In the genomic region with DNA sequence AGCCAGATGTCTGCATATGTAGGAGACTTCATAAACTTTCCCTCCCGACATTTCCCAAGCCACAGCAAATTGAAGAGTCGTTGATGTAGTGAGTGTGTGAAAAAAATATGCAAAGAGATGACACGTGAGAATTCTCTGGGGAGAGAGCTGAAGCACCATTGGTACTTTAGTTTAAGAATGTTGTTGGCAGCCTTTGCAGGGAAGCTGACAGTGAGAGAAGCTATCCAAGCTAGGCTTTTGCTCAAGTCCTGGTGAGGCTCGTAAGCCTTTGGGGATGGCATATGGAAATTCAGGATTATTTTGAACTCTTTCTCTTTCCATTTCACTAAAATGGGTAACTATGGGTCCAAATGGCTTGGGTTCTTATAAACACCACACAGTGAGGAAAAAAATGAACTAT, we compare ENCODE assay signal across 22 cellular contexts.
DNase-seq lines count a peak whose midpoint lies in the region; TF ChIP-seq lines count a peak whose summit lies in the region.
"Had no signal": no experiment of that assay in that cellular context is flagged by ENCODE, and none has a peak within 500 bp of the region (broad histone marks: within the 10 kb centered on the region; RNA-seq: fewer than 3 reads in every experiment).

No MANE protein-coding gene starts in this region.

- H3K36me3 Mint-ChIP-seq in glutamatergic neuron (ENCODE audit: unreplicated experiment) = no peaks in the 10 kb centered on the region

- TF ChIP-seq POLR2A in thyroid gland (IDR thresholded peaks at IDR 0.05) = no peak

- TF ChIP-seq CTCF in brain microvascular endothelial cell (IDR thresholded peaks at IDR 0.05; ENCODE audit: low read depth, low read length, missing control alignments) = no peak
- TF ChIP-seq CTCF in glutamatergic neuron (IDR thresholded peaks at IDR 0.05; ENCODE audit: partially characterized antibody, unreplicated experiment) = no peak
- TF ChIP-seq CTCF in thyroid gland (IDR thresholded peaks at IDR 0.05) = no peak

- intact Hi-C loops in thyroid gland (cut with DNase I) = no loop called here

- H3K36me3 ChIP-seq in brain microvascular endothelial cell (replicated peaks) = no peaks in the 10 kb centered on the region
- no peaks in the 10 kb centered on the region for H3K36me3 ChIP-seq in thyroid gland
- H3K36me3 ChIP-seq: gastrocnemius medialis, lower lobe of right lung, upper lobe of left lung had no signal

- peak overlapping the region; percentile 4 for H3K27ac Mint-ChIP-seq in glutamatergic neuron (ENCODE audit: unreplicated experiment)
- H3K27ac Mint-ChIP-seq: activated B cell treated with CpG ODN at 0.5 μM for 24 hours; dendritic cell treated with granulocyte-macrophage colony-stimulating factor and Interleukin-4, amounts not matched to agents 40 ng/mL and 50 ng/mL, for 4 days had no signal

- H3K4me3 Mint-ChIP-seq in glutamatergic neuron (ENCODE audit: unreplicated experiment) = no peak overlapping the region
- H3K4me3 Mint-ChIP-seq: activated B cell treated with CpG ODN at 0.5 μM for 24 hours; dendritic cell treated with granulocyte-macrophage colony-stimulating factor and Interleukin-4, amounts not matched to agents 40 ng/mL and 50 ng/mL, for 4 days had no signal

- no peaks in the 10 kb centered on the region for H3K9me3 ChIP-seq in thyroid gland
- H3K9me3 ChIP-seq: gastrocnemius medialis, lower lobe of right lung had no signal

- H3K27me3 ChIP-seq in brain microvascular endothelial cell (replicated peaks) (no peaks in the 10 kb centered on the region), thyroid gland (no peaks in the 10 kb centered on the region)
- H3K27me3 ChIP-seq: gastrocnemius medialis, upper lobe of left lung had no signal

- in situ Hi-C loops in brain microvascular endothelial cell (cut with HindIII; ENCODE audit: low pct_ligation_motif_present, low sequenced_read_pairs) = no loop called here

- DNase-seq in NCI-H526 (lab: John Stamatoyannopoulos, UW) (peak; percentile 3 to 28), NCI-H526 treated with DMSO at 0.1 percent for 48 hours (lab: John Stamatoyannopoulos, UW) (no peak), brain microvascular endothelial cell (peak; percentile 3), glutamatergic neuron (no peak), thyroid gland (peak; percentile 1)
- no peak for DNase-seq in activated naive CD4-positive, alpha-beta T cell treated with Interleukin-2 at 50 U/mL for 16 hours
- no peak for DNase-seq in stimulated activated CD4-positive, alpha-beta T cell treated with anti-CD3 and anti-CD28 coated beads, Interleukin-4, amount 100 ng/mL, for 4 hours
- no peak for DNase-seq in activated T-cell treated with anti-CD3 and anti-CD28 coated beads, Interleukin-2, amount 50 U/mL, for 1 hour
- DNase-seq: activated B cell treated with CpG ODN at 0.5 μM for 24 hours; activated CD4-positive, alpha-beta T cell treated with anti-CD3 and anti-CD28 coated beads, Interleukin-2, amount 50 U/mL, for 4 hours; activated CD8-positive, alpha-beta memory T cell treated with anti-CD3 and anti-CD28 coated beads, Interleukin-2, amount 50 U/mL, for 48 hours; gastrocnemius medialis; lower lobe of right lung; NCI-H1436; NCI-H2171 treated with DMSO at 0.1 percent for 48 hours; NCI-H82; nucleus accumbens; OCI-M1; T1000; upper lobe of left lung had no signal

- H3K4me3 ChIP-seq in brain microvascular endothelial cell (ENCODE audit: low read depth, low read length) (no peak overlapping the region), thyroid gland (replicated peaks in 1 of 3) (no peak overlapping the region)
- H3K4me3 ChIP-seq: gastrocnemius medialis, K562, lower lobe of right lung, upper lobe of left lung had no signal

- H3K4me1 ChIP-seq in thyroid gland = no peaks in the 10 kb centered on the region
- H3K4me1 ChIP-seq: gastrocnemius medialis, lower lobe of right lung, upper lobe of left lung had no signal

- H3K9me3 Mint-ChIP-seq in glutamatergic neuron (ENCODE audit: unreplicated experiment) = peaks cover 2% of the 10 kb centered on the region
- H3K9me3 Mint-ChIP-seq: activated B cell treated with CpG ODN at 0.5 μM for 24 hours; dendritic cell treated with granulocyte-macrophage colony-stimulating factor and Interleukin-4, amounts not matched to agents 40 ng/mL and 50 ng/mL, for 4 days had no signal

- no peaks in the 10 kb centered on the region for H3K27me3 Mint-ChIP-seq in glutamatergic neuron (ENCODE audit: unreplicated experiment)
- H3K27me3 Mint-ChIP-seq: activated B cell treated with CpG ODN at 0.5 μM for 24 hours; dendritic cell treated with granulocyte-macrophage colony-stimulating factor and Interleukin-4, amounts not matched to agents 40 ng/mL and 50 ng/mL, for 4 days had no signal

- peaks cover 13% of the 10 kb centered on the region for H3K4me1 Mint-ChIP-seq in glutamatergic neuron (ENCODE audit: low read depth, unreplicated experiment)
- H3K4me1 Mint-ChIP-seq: activated B cell treated with CpG ODN at 0.5 μM for 24 hours had no signal

- WGBS in thyroid gland, 2 donors = 23 to 30% methylated on average over 4 of the region's 4 CpGs

- no peak overlapping the region for H3K27ac ChIP-seq in brain microvascular endothelial cell
- no peak overlapping the region for H3K27ac ChIP-seq in thyroid gland
- H3K27ac ChIP-seq: gastrocnemius medialis, lower lobe of right lung, upper lobe of left lung had no signal

Comparison
In these comparisons a context has a peak if more than half of its experiments do, and no peak if none do; other contexts are left out.
1. DNase-seq: peak in NCI-H526 (2 of 2), brain microvascular endothelial cell (single experiment) and thyroid gland (2 of 2); none in NCI-H526 treated with DMSO at 0.1 percent for 48 hours (single experiment), glutamatergic neuron (single experiment), activated naive CD4-positive, alpha-beta T cell treated with Interleukin-2 at 50 U/mL for 16 hours (single experiment), stimulated activated CD4-positive, alpha-beta T cell treated with anti-CD3 and anti-CD28 coated beads, Interleukin-4, amount 100 ng/mL, for 4 hours (0 of 2) and activated T-cell treated with anti-CD3 and anti-CD28 coated beads, Interleukin-2, amount 50 U/mL, for 1 hour (single experiment).